10 cellular contexts compared by ENCODE assay signal in genomic region chr12:121033625-121034349, GRCh38. TPM values are rescaled to one million over a fixed set of nuclear protein-coding genes. Genes with fewer than 3 reads are reported as not detected.
DNase-seq lines count a peak whose midpoint lies in the region; ATAC-seq, FAIRE-seq and TF ChIP-seq lines count a peak whose summit lies in the region.
"Had no signal": no experiment of that assay in that cellular context is flagged by ENCODE, and none has a peak within 500 bp of the region (broad histone marks: within the 10 kb centered on the region; RNA-seq: fewer than 3 reads in every experiment).

No MANE protein-coding gene starts in this region.

- H3K36me3 ChIP-seq in keratinocyte (ENCODE audit: control insufficient read depth in 2 of 2, extremely low read depth in 1 of 2, insufficient read depth in 2 of 2, low read length in 2 of 2) (no peaks in the 10 kb centered on the region), upper lobe of right lung (no peaks in the 10 kb centered on the region), tibial nerve (no peaks in the 10 kb centered on the region)

- H3K4me1 ChIP-seq in keratinocyte (ENCODE audit: control insufficient read depth, extremely low read depth, insufficient read depth, low read length) (peaks cover 18% of the 10 kb centered on the region), upper lobe of right lung (peaks cover 6% of the 10 kb centered on the region), tibial nerve (peaks cover 0 to 13% (median 5%) of the 10 kb centered on the region in 4 donors)

- H4K20me1 ChIP-seq in keratinocyte (ENCODE audit: control insufficient read depth, extremely low read depth, insufficient read depth, low read length), result no peaks in the 10 kb centered on the region

- intact Hi-C loops in upper lobe of right lung (cut with DNase I), result no loop called here

- DNase-seq in SIG-M5 treated with dmso at 0.1 percent for 504 hours (lab: John Stamatoyannopoulos, UW; ENCODE audit: unreplicated experiment) (peak; percentile 34), SIG-M5 (lab: John Stamatoyannopoulos, UW) (no peak), activated T-cell treated with anti-CD3 and anti-CD28 coated beads for 1 hour (ENCODE audit: low read depth) (peak; percentile 32), keratinocyte (ENCODE audit: low read depth, low spot score) (no peak), upper lobe of right lung (no peak), tibial nerve (ENCODE audit: low spot score in 2 of 2) (no peak), SKM-1 treated with dmso at 0.1 percent for 144 hours (lab: John Stamatoyannopoulos, UW; ENCODE audit: unreplicated experiment) (no peak)

- TF ChIP-seq EP300 in tibial nerve (IDR thresholded peaks at IDR 0.05), result no peak

- dilution Hi-C loops in keratinocyte (cut with MboI; ENCODE audit: extremely low pct_ligation_motif_present, low sequenced_read_pairs), result no loop called here

- H3K9ac ChIP-seq in keratinocyte (ENCODE audit: control insufficient read depth, extremely low read depth, insufficient read depth, low read length), result no peak overlapping the region

- no peaks in the 10 kb centered on the region for H3K27me3 ChIP-seq in keratinocyte (ENCODE audit: control insufficient read depth, extremely low read depth, insufficient read depth, low read length)
- H3K27me3 ChIP-seq in upper lobe of right lung, result no peaks in the 10 kb centered on the region
- H3K27me3 ChIP-seq in tibial nerve, result no peaks in the 10 kb centered on the region

- peak overlapping the region; percentile 11 for H3K27ac ChIP-seq in keratinocyte (ENCODE audit: control insufficient read depth, insufficient read depth, low read length)
- H3K27ac ChIP-seq in upper lobe of right lung, result no peak overlapping the region
- no peak overlapping the region for H3K27ac ChIP-seq in tibial nerve

- H3K79me2 ChIP-seq in keratinocyte (ENCODE audit: control insufficient read depth, insufficient read depth, low read length), result no peaks in the 10 kb centered on the region

- H3K9me3 ChIP-seq in keratinocyte (ENCODE audit: control insufficient read depth, low read depth, low read length) (no peaks in the 10 kb centered on the region), upper lobe of right lung (no peaks in the 10 kb centered on the region), tibial nerve (no peaks in the 10 kb centered on the region)

- FAIRE-seq in keratinocyte (lab: Jason Lieb, UNC), result peak; percentile 74

- peak overlapping the region; percentile 50 for H3K4me2 ChIP-seq in keratinocyte (ENCODE audit: control insufficient read depth, extremely low read depth, insufficient read depth, low read depth, low read length)

- 73 to 84% methylated on average over 10 of the region's 10 CpGs for WGBS in tibial nerve, 2 donors

- TF ChIP-seq CTCF in keratinocyte (optimal IDR thresholded peaks at IDR 0.05 in 1 of 3, IDR thresholded peaks at IDR 0.05 in 1 of 3, conservative IDR thresholded peaks at IDR 0.05 in 1 of 3; ENCODE audit: extremely low read depth in 1 of 3, insufficient read depth in 2 of 3, low read length in 3 of 3), result no peak
- no peak for TF ChIP-seq CTCF in upper lobe of right lung (IDR thresholded peaks at IDR 0.05)
- TF ChIP-seq CTCF in tibial nerve (IDR thresholded peaks at IDR 0.05), result no peak

- ATAC-seq in upper lobe of right lung (peak; percentile 73), HG03354 (IDR thresholded peaks at IDR 0.05; ENCODE audit: poor library complexity, severe bottlenecking, unreplicated experiment) (no peak)

- H3K9me1 ChIP-seq in keratinocyte (ENCODE audit: control insufficient read depth, extremely low read depth, insufficient read depth, low read length), result no peaks in the 10 kb centered on the region

- no peak for TF ChIP-seq POLR2A in tibial nerve (IDR thresholded peaks at IDR 0.05)

- no peak overlapping the region for H2AFZ ChIP-seq in keratinocyte (ENCODE audit: control insufficient read depth, low read length)

- H3K4me3 ChIP-seq in keratinocyte (ENCODE audit: control insufficient read depth in 2 of 3, extremely low read depth in 1 of 3, insufficient read depth in 2 of 3, low read depth in 1 of 3, low read length in 3 of 3) (no peak overlapping the region), upper lobe of right lung (no peak overlapping the region), tibial nerve (no peak overlapping the region)

RNA-seq across cellular contexts. Expression of gene OASL, which starts 5.3 kb away (rescaled TPM):
- 3.6 to 6.2 TPM (median 4.5 TPM) in 3 replicates for polyA plus RNA-seq in keratinocyte
- polyA plus RNA-seq in keratinocyte (2011; ENCODE audit: low read depth), result 7.1 TPM
- 2.0 and 2.4 TPM in 2 replicates for polyA plus RNA-seq in keratinocyte (2011; cell fraction: cytosol; rRNA removed)
- 2.5 and 2.6 TPM in 2 replicates for polyA plus RNA-seq in keratinocyte (2011; cell fraction: nucleus; rRNA removed)
- polyA plus RNA-seq in keratinocyte (2012; ENCODE audit: low replicate concordance), result 5.6 and 24.2 TPM in 2 replicates
- polyA minus RNA-seq in keratinocyte, result 2.7 to 5.1 TPM (median 2.7 TPM) in 3 replicates
- polyA minus RNA-seq in keratinocyte (2011; cell fraction: cytosol; rRNA and poly(A)+ RNA removed), result 2.7 TPM
- 2.6 and 2.7 TPM in 2 replicates for polyA minus RNA-seq in keratinocyte (2011; cell fraction: nucleus; rRNA and poly(A)+ RNA removed)
- total RNA-seq in upper lobe of right lung, result 12.7 TPM
- under 1 TPM in 2 of 4 donors, not detected in 2; 0.20 to 0.44 TPM for total RNA-seq in tibial nerve

RNA-seq across cellular contexts. Expression of gene C12orf43, which starts 17.5 kb away (rescaled TPM):
- polyA plus RNA-seq in keratinocyte, result 12.3 to 16.9 TPM (median 12.8 TPM) in 3 replicates
- 6.0 TPM for polyA plus RNA-seq in keratinocyte (2011; ENCODE audit: low read depth)
- polyA plus RNA-seq in keratinocyte (2011; cell fraction: cytosol; rRNA removed), result 12.1 and 16.4 TPM in 2 replicates
- polyA plus RNA-seq in keratinocyte (2011; cell fraction: nucleus; rRNA removed), result 15.4 and 15.7 TPM in 2 replicates
- polyA plus RNA-seq in keratinocyte (2012; ENCODE audit: low replicate concordance), result 5.7 and 16.5 TPM in 2 replicates
- 4.8 to 8.4 TPM (median 5.2 TPM) in 3 replicates for polyA minus RNA-seq in keratinocyte
- polyA minus RNA-seq in keratinocyte (2011; cell fraction: cytosol; rRNA and poly(A)+ RNA removed), result 5.4 TPM
- polyA minus RNA-seq in keratinocyte (2011; cell fraction: nucleus; rRNA and poly(A)+ RNA removed), result 3.8 and 5.7 TPM in 2 replicates
- total RNA-seq in upper lobe of right lung, result 15.5 TPM
- 10 to 100 TPM; 15.0 to 29.7 (median 20.6) TPM for total RNA-seq in tibial nerve

RNA-seq across cellular contexts. Expression of gene HNF1A, which starts 55.4 kb away (rescaled TPM):
- not detected in 3 replicates for polyA plus RNA-seq in keratinocyte
- not detected for polyA plus RNA-seq in keratinocyte (2011; ENCODE audit: low read depth)
- polyA plus RNA-seq in keratinocyte (2011; cell fraction: cytosol; rRNA removed), result not detected in 2 replicates
- not detected in 2 replicates for polyA plus RNA-seq in keratinocyte (2011; cell fraction: nucleus; rRNA removed)
- polyA plus RNA-seq in keratinocyte (2012; ENCODE audit: low replicate concordance), result not detected in 2 replicates
- not detected in 3 replicates for polyA minus RNA-seq in keratinocyte
- polyA minus RNA-seq in keratinocyte (2011; cell fraction: cytosol; rRNA and poly(A)+ RNA removed), result not detected
- not detected in 2 replicates for polyA minus RNA-seq in keratinocyte (2011; cell fraction: nucleus; rRNA and poly(A)+ RNA removed)
- total RNA-seq in upper lobe of right lung (not detected), tibial nerve (not detected)
- polyA plus RNA-seq: BJ, IgD-negative memory B cell had no signal

Comparison
In these comparisons a context has a peak if more than half of its experiments do, and no peak if none do; other contexts are left out.
1. DNase-seq: peak in SIG-M5 treated with dmso at 0.1 percent for 504 hours (single experiment) and activated T-cell treated with anti-CD3 and anti-CD28 coated beads for 1 hour (single experiment); none in SIG-M5 (single experiment), keratinocyte (single experiment), upper lobe of right lung (single experiment), tibial nerve (0 of 2) and SKM-1 treated with dmso at 0.1 percent for 144 hours (single experiment).